Comparison of ENCODE assay signal across 23 cellular contexts in the genomic region with DNA sequence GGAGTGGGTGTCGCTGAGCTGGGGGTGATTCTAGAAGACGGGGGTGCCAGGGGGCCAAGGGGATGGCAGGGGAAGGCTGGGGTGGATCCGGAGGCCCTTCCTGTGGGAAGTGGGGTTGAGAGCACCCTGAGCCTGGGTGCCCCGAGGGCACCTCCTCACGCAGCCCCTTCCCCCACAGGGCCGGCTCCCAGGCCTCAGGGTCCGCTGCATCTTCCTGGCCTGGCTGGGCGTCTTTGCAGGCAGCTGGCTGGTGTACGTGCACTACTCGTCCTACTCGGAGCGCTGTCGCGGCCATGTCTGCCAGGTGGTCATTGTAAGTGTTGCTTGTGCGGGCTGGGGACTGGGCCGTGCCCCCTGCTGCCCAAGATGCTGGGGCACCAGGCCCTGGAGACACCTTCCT. TPM values are rescaled to one million over a fixed set of nuclear protein-coding genes. Genes with fewer than 3 reads are reported as not detected.
A peak's percentile ranks its signal among the peaks of the same experiment; 100 is the strongest.
DNase-seq lines count a peak whose midpoint lies in the region; ATAC-seq and TF ChIP-seq lines count a peak whose summit lies in the region.
"Had no signal": no experiment of that assay in that cellular context is flagged by ENCODE, and none has a peak within 500 bp of the region (broad histone marks: within the 10 kb centered on the region; RNA-seq: fewer than 3 reads in every experiment).

No MANE protein-coding gene starts in this region.

- no peak overlapping the region for H3K27ac Mint-ChIP-seq in activated naive CD8-positive, alpha-beta T cell treated with anti-CD3 and anti-CD28 coated beads, Interleukin-2, amount 10 ng/mL, durations not matched to agents 7 days and 5 days
- no peak overlapping the region for H3K27ac Mint-ChIP-seq in activated naive CD8-positive, alpha-beta T cell treated with anti-CD3 and anti-CD28 coated beads for 36 hours
- no peak overlapping the region for H3K27ac Mint-ChIP-seq in chondrocyte (ENCODE audit: unreplicated experiment)
- no peak overlapping the region for H3K27ac Mint-ChIP-seq in T-helper 2 cell treated with Interferon-gamma antibody and Interleukin-4, amounts not matched to agents 5 μg/mL and 100 μg/mL, for 36 hours
- H3K27ac Mint-ChIP-seq: CD4-positive, CD25-positive, alpha-beta regulatory T cell; CD8-positive, alpha-beta memory T cell had no signal

- no peak overlapping the region for H4K8ac ChIP-seq in neuronal stem cell (ENCODE audit: low read depth, low read length)

- no peak overlapping the region for H3K4me3 Mint-ChIP-seq in activated naive CD8-positive, alpha-beta T cell treated with anti-CD3 and anti-CD28 coated beads, Interleukin-2, amount 10 ng/mL, durations not matched to agents 7 days and 5 days
- H3K4me3 Mint-ChIP-seq in activated naive CD8-positive, alpha-beta T cell treated with anti-CD3 and anti-CD28 coated beads for 36 hours = no peak overlapping the region
- no peak overlapping the region for H3K4me3 Mint-ChIP-seq in chondrocyte (ENCODE audit: unreplicated experiment)
- no peak overlapping the region for H3K4me3 Mint-ChIP-seq in T-helper 2 cell treated with Interferon-gamma antibody and Interleukin-4, amounts not matched to agents 5 μg/mL and 100 μg/mL, for 36 hours
- H3K4me3 Mint-ChIP-seq: CD4-positive, CD25-positive, alpha-beta regulatory T cell; CD8-positive, alpha-beta memory T cell; H9 had no signal

- peaks cover 30 to 37% of the 10 kb centered on the region in 2 donors for H3K4me1 ChIP-seq in neuronal stem cell (ENCODE audit: control insufficient read depth in 2 of 2, insufficient read depth in 1 of 2, low read depth in 1 of 2, low read length in 2 of 2)

- H3K27me3 ChIP-seq in neuronal stem cell (ENCODE audit: control insufficient read depth in 3 of 3, insufficient read depth in 3 of 3, low read depth in 1 of 3, low read length in 3 of 3) = no peaks in the 10 kb centered on the region

- peak overlapping the region in 1 of 2 donors; percentile 53 for H3K4me3 ChIP-seq in neuronal stem cell (ENCODE audit: low read length in 2 of 2)
- H3K4me3 ChIP-seq: A549 had no signal

- H3K9ac ChIP-seq in neuronal stem cell (ENCODE audit: low read depth, low read length, poor library complexity) = peak overlapping the region; percentile 77

- H2BK12ac ChIP-seq in neuronal stem cell (ENCODE audit: low read length) = no peak overlapping the region

- H3K27me3 Mint-ChIP-seq in activated naive CD8-positive, alpha-beta T cell treated with anti-CD3 and anti-CD28 coated beads, Interleukin-2, amount 10 ng/mL, durations not matched to agents 7 days and 5 days = peaks cover 12% of the 10 kb centered on the region
- H3K27me3 Mint-ChIP-seq in activated naive CD8-positive, alpha-beta T cell treated with anti-CD3 and anti-CD28 coated beads for 36 hours = peaks cover 22% of the 10 kb centered on the region
- no peaks in the 10 kb centered on the region for H3K27me3 Mint-ChIP-seq in chondrocyte (ENCODE audit: low read depth)
- H3K27me3 Mint-ChIP-seq in T-helper 2 cell treated with Interferon-gamma antibody and Interleukin-4, amounts not matched to agents 5 μg/mL and 100 μg/mL, for 36 hours (ENCODE audit: low read depth) = peaks cover 12% of the 10 kb centered on the region

- H3K18ac ChIP-seq in neuronal stem cell (ENCODE audit: low read length) = no peak overlapping the region

- H3K14ac ChIP-seq in neuronal stem cell (ENCODE audit: low read length) = no peak overlapping the region

- no peak overlapping the region for H2BK15ac ChIP-seq in neuronal stem cell (ENCODE audit: low read length)

- no peak for TF ChIP-seq CTCF in chondrocyte (IDR thresholded peaks at IDR 0.05)

- H3K9me3 Mint-ChIP-seq in activated naive CD8-positive, alpha-beta T cell treated with anti-CD3 and anti-CD28 coated beads, Interleukin-2, amount 10 ng/mL, durations not matched to agents 7 days and 5 days = no peaks in the 10 kb centered on the region
- H3K9me3 Mint-ChIP-seq in activated naive CD8-positive, alpha-beta T cell treated with anti-CD3 and anti-CD28 coated beads for 36 hours = no peaks in the 10 kb centered on the region
- H3K9me3 Mint-ChIP-seq in chondrocyte (ENCODE audit: low read depth) = no peaks in the 10 kb centered on the region
- no peaks in the 10 kb centered on the region for H3K9me3 Mint-ChIP-seq in T-helper 2 cell treated with Interferon-gamma antibody and Interleukin-4, amounts not matched to agents 5 μg/mL and 100 μg/mL, for 36 hours
- H3K9me3 Mint-ChIP-seq: CD4-positive, CD25-positive, alpha-beta regulatory T cell; CD8-positive, alpha-beta memory T cell; H9 had no signal

- H3K36me3 Mint-ChIP-seq in activated naive CD8-positive, alpha-beta T cell treated with anti-CD3 and anti-CD28 coated beads, Interleukin-2, amount 10 ng/mL, durations not matched to agents 7 days and 5 days = no peaks in the 10 kb centered on the region
- no peaks in the 10 kb centered on the region for H3K36me3 Mint-ChIP-seq in activated naive CD8-positive, alpha-beta T cell treated with anti-CD3 and anti-CD28 coated beads for 36 hours
- H3K36me3 Mint-ChIP-seq in chondrocyte (ENCODE audit: low read depth) = no peaks in the 10 kb centered on the region
- peaks cover 3% of the 10 kb centered on the region for H3K36me3 Mint-ChIP-seq in T-helper 2 cell treated with Interferon-gamma antibody and Interleukin-4, amounts not matched to agents 5 μg/mL and 100 μg/mL, for 36 hours (ENCODE audit: low read depth)

- H2BK5ac ChIP-seq in neuronal stem cell (ENCODE audit: low read length) = no peak overlapping the region

- no peak for ATAC-seq in activated naive CD8-positive, alpha-beta T cell treated with anti-CD3 and anti-CD28 coated beads, Interleukin-2, amount 10 ng/mL, durations not matched to agents 7 days and 5 days (ENCODE audit: low read depth)
- ATAC-seq: A549 had no signal

- no peak overlapping the region for H2BK120ac ChIP-seq in neuronal stem cell (ENCODE audit: low read depth, low read length)

- no peak overlapping the region for H3K4me2 ChIP-seq in neuronal stem cell (ENCODE audit: insufficient read depth, low read length, poor library complexity, severe bottlenecking)
- H3K4me2 ChIP-seq: A549 had no signal

- no peak overlapping the region for H2AK5ac ChIP-seq in neuronal stem cell (ENCODE audit: low read depth, low read length)

- no peaks in the 10 kb centered on the region for H3K9me3 ChIP-seq in neuronal stem cell (replicated peaks in 1 of 2; ENCODE audit: control insufficient read depth in 2 of 2, insufficient read depth in 1 of 2, low read depth in 1 of 2, low read length in 2 of 2)
- H3K9me3 ChIP-seq: A549 had no signal

- no peak overlapping the region for H3K27ac ChIP-seq in neuronal stem cell (replicated peaks; ENCODE audit: low read length)
- H3K27ac ChIP-seq: 22Rv1, A549, HL-60 had no signal

- peak; percentile 35 for DNase-seq in activated naive CD8-positive, alpha-beta T cell treated with anti-CD3 and anti-CD28 coated beads, Interleukin-2, amount 10 ng/mL, durations not matched to agents 7 days and 5 days
- no peak for DNase-seq in activated naive CD8-positive, alpha-beta T cell treated with anti-CD3 and anti-CD28 coated beads for 36 hours
- DNase-seq in chondrocyte (ENCODE audit: low spot score) (peak; percentile 93), neuronal stem cell (ENCODE audit: low spot score) (no peak), NCI-H2107 treated with DMSO at 0.1 percent for 48 hours (lab: John Stamatoyannopoulos, UW; ENCODE audit: unreplicated experiment) (no peak), pons (ENCODE audit: low spot score) (no peak), EL (no peak)
- DNase-seq in T-helper 2 cell treated with Interferon-gamma antibody and Interleukin-4, amounts not matched to agents 5 μg/mL and 100 μg/mL, for 36 hours (ENCODE audit: low spot score) = no peak
- DNase-seq: C1 segment of cervical spinal cord; CD4-positive, CD25-positive, alpha-beta regulatory T cell; CD8-positive, alpha-beta memory T cell; COR-L47; DMS 273 treated with DMSO at 0.1 percent for 48 hours; DMS53; DND-41; GDM1; GOT3; H9 had no signal

- H2AFZ ChIP-seq in neuronal stem cell (ENCODE audit: low read length) = no peak overlapping the region

- H3K23ac ChIP-seq in neuronal stem cell (ENCODE audit: low read depth, low read length, poor library complexity) = no peak overlapping the region

- no peak overlapping the region for H4K91ac ChIP-seq in neuronal stem cell (ENCODE audit: low read depth, low read length, poor library complexity)

- H3K4ac ChIP-seq in neuronal stem cell (ENCODE audit: low read length) = no peak overlapping the region

- no CpG with 5 or more reads among the region's 16 CpGs for WGBS in neuronal stem cell (ENCODE audit: extremely low coverage in 2 of 2, insufficient read length in 2 of 2, insufficient replicate concordance in 1 of 2), 2 donors

- peaks cover 23% of the 10 kb centered on the region for H3K79me1 ChIP-seq in neuronal stem cell (ENCODE audit: low read depth, low read length)

- POLR2A ChIA-PET in activated naive CD8-positive, alpha-beta T cell treated with anti-CD3 and anti-CD28 coated beads, Interleukin-2, amount 10 ng/mL, durations not matched to agents 7 days and 5 days (lab: Charles Lee) = interaction anchor here (6.1 kb wide), 1 partner anchor 9 kb away, joined by 46 read pairs; no protein-coding TSS in a partner anchor

- peaks cover 6 to 21% of the 10 kb centered on the region in 2 donors for H3K36me3 ChIP-seq in neuronal stem cell (replicated peaks in 1 of 2; ENCODE audit: control insufficient read depth in 2 of 2, insufficient read depth in 2 of 2, low read length in 2 of 2)

- no peaks in the 10 kb centered on the region for H3K4me1 Mint-ChIP-seq in activated naive CD8-positive, alpha-beta T cell treated with anti-CD3 and anti-CD28 coated beads, Interleukin-2, amount 10 ng/mL, durations not matched to agents 7 days and 5 days
- peaks cover 4% of the 10 kb centered on the region for H3K4me1 Mint-ChIP-seq in activated naive CD8-positive, alpha-beta T cell treated with anti-CD3 and anti-CD28 coated beads for 36 hours
- H3K4me1 Mint-ChIP-seq in chondrocyte (ENCODE audit: low read depth) = peaks cover 11% of the 10 kb centered on the region
- no peaks in the 10 kb centered on the region for H3K4me1 Mint-ChIP-seq in T-helper 2 cell treated with Interferon-gamma antibody and Interleukin-4, amounts not matched to agents 5 μg/mL and 100 μg/mL, for 36 hours (ENCODE audit: low read depth)

RNA-seq across cellular contexts. Expression of gene DIPK1B, which starts 5.0 kb away (rescaled TPM):
- under 1 TPM in 1 of 2 experiments, not detected in 1; 0.11 TPM for total RNA-seq in activated naive CD8-positive, alpha-beta T cell treated with anti-CD3 and anti-CD28 coated beads, Interleukin-2, amount 10 ng/mL, durations not matched to agents 7 days and 5 days
- total RNA-seq in activated naive CD8-positive, alpha-beta T cell treated with anti-CD3 and anti-CD28 coated beads for 36 hours = under 1 TPM in 1 of 2 experiments, not detected in 1; 0.10 TPM
- 8.2 to 9.2 TPM (median 8.5 TPM) in 3 replicates for total RNA-seq in chondrocyte
- polyA plus RNA-seq in neuronal stem cell (2013, experiment 1 of 2) = 40.0 TPM
- polyA plus RNA-seq in neuronal stem cell (2013, experiment 2 of 2) = 39.1 TPM
- total RNA-seq: CD8-positive, alpha-beta memory T cell had no signal
- polyA plus RNA-seq: CD8-positive, alpha-beta memory T cell had no signal

RNA-seq across cellular contexts. Expression of gene LCN10, which starts 25.3 kb away (rescaled TPM):
- total RNA-seq in activated naive CD8-positive, alpha-beta T cell treated with anti-CD3 and anti-CD28 coated beads, Interleukin-2, amount 10 ng/mL, durations not matched to agents 7 days and 5 days = 1 to 10 TPM in 1 of 2 experiments, under 1 TPM in 1; 1.00 to 1.0 TPM
- total RNA-seq in activated naive CD8-positive, alpha-beta T cell treated with anti-CD3 and anti-CD28 coated beads for 36 hours = 1 to 10 TPM; 5.4 to 6.1 TPM
- total RNA-seq in chondrocyte = not detected in 3 replicates
- polyA plus RNA-seq in neuronal stem cell (2013, experiment 1 of 2) = 0.10 TPM
- polyA plus RNA-seq in neuronal stem cell (2013, experiment 2 of 2) = 0.12 TPM
- total RNA-seq: HT1080 had no signal
- polyA plus RNA-seq: A549, AG04450 had no signal

RNA-seq across cellular contexts. Expression of gene AGPAT2, which starts 30.1 kb away (rescaled TPM):
- 10 to 100 TPM; 21.6 to 24.8 TPM for total RNA-seq in activated naive CD8-positive, alpha-beta T cell treated with anti-CD3 and anti-CD28 coated beads, Interleukin-2, amount 10 ng/mL, durations not matched to agents 7 days and 5 days
- 10 to 100 TPM; 14.6 to 16.1 TPM for total RNA-seq in activated naive CD8-positive, alpha-beta T cell treated with anti-CD3 and anti-CD28 coated beads for 36 hours
- total RNA-seq in chondrocyte = 23.4 to 39.8 TPM (median 39.1 TPM) in 3 replicates
- polyA plus RNA-seq in neuronal stem cell (2013, experiment 1 of 2) = 3.7 TPM
- polyA plus RNA-seq in neuronal stem cell (2013, experiment 2 of 2) = 3.5 TPM

RNA-seq across cellular contexts. Expression of gene LCN6, which starts 30.9 kb away (rescaled TPM):
- not detected for total RNA-seq in activated naive CD8-positive, alpha-beta T cell treated with anti-CD3 and anti-CD28 coated beads, Interleukin-2, amount 10 ng/mL, durations not matched to agents 7 days and 5 days
- not detected for total RNA-seq in activated naive CD8-positive, alpha-beta T cell treated with anti-CD3 and anti-CD28 coated beads for 36 hours
- total RNA-seq in chondrocyte = not detected in 3 replicates
- not detected for polyA plus RNA-seq in neuronal stem cell (2013, experiment 1 of 2)
- polyA plus RNA-seq in neuronal stem cell (2013, experiment 2 of 2) = not detected
- total RNA-seq: CD4-positive, CD25-positive, alpha-beta regulatory T cell; CD8-positive, alpha-beta memory T cell; H9; HT1080 had no signal
- polyA plus RNA-seq: A549; AG04450; CD4-positive, CD25-positive, alpha-beta regulatory T cell; CD8-positive, alpha-beta memory T cell had no signal

RNA-seq across cellular contexts. Expression of gene LCN8, which starts 40.6 kb away (rescaled TPM):
- total RNA-seq in activated naive CD8-positive, alpha-beta T cell treated with anti-CD3 and anti-CD28 coated beads, Interleukin-2, amount 10 ng/mL, durations not matched to agents 7 days and 5 days = not detected
- total RNA-seq in activated naive CD8-positive, alpha-beta T cell treated with anti-CD3 and anti-CD28 coated beads for 36 hours = not detected
- total RNA-seq in chondrocyte = not detected in 3 replicates
- polyA plus RNA-seq in neuronal stem cell (2013, experiment 1 of 2) = not detected
- polyA plus RNA-seq in neuronal stem cell (2013, experiment 2 of 2) = not detected
- total RNA-seq: CD4-positive, CD25-positive, alpha-beta regulatory T cell; CD8-positive, alpha-beta memory T cell; H9; HT1080 had no signal
- polyA plus RNA-seq: A549; AG04450; CD4-positive, CD25-positive, alpha-beta regulatory T cell; CD8-positive, alpha-beta memory T cell had no signal

Comparison
In these comparisons a context has a peak if more than half of its experiments do, and no peak if none do; other contexts are left out.
1. DNase-seq: peak in activated naive CD8-positive, alpha-beta T cell treated with anti-CD3 and anti-CD28 coated beads, Interleukin-2, amount 10 ng/mL, durations not matched to agents 7 days and 5 days (single experiment) and chondrocyte (single experiment); none in activated naive CD8-positive, alpha-beta T cell treated with anti-CD3 and anti-CD28 coated beads for 36 hours (single experiment), neuronal stem cell (single experiment), NCI-H2107 treated with DMSO at 0.1 percent for 48 hours (single experiment), pons (single experiment), EL (single experiment) and T-helper 2 cell treated with Interferon-gamma antibody and Interleukin-4, amounts not matched to agents 5 μg/mL and 100 μg/mL, for 36 hours (single experiment).